Comparison of ENCODE assay signal across 8 cellular contexts in genomic region chr4:143183513-143184216, GRCh38. TPM values are rescaled to one million over a fixed set of nuclear protein-coding genes. Genes with fewer than 3 reads are reported as not detected.
DNase-seq lines count a peak whose midpoint lies in the region; ATAC-seq, FAIRE-seq and TF ChIP-seq lines count a peak whose summit lies in the region.

No MANE protein-coding gene starts in this region.

- H3K36me3 Mint-ChIP-seq in activated CD8-positive, alpha-beta memory T cell treated with anti-CD3 and anti-CD28 coated beads, Interleukin-2, amount 10 ng/mL, durations not matched to agents 7 days and 5 days, result peaks cover 36% of the 10 kb centered on the region

- TF ChIP-seq POLR2A in stomach (IDR thresholded peaks at IDR 0.05), result no peak

- no peaks in the 10 kb centered on the region for H3K36me3 ChIP-seq in iPS-15b (ENCODE audit: control insufficient read depth, insufficient read depth, low read length)
- no peaks in the 10 kb centered on the region for H3K36me3 ChIP-seq in stomach

- WGBS in stomach, 5 donors, result 28 to 44% (median 36%) methylated on average over 9 of the region's 9 CpGs

- no peak for TF ChIP-seq EP300 in stomach (IDR thresholded peaks at IDR 0.05)

- H3K4me3 Mint-ChIP-seq in activated CD8-positive, alpha-beta memory T cell treated with anti-CD3 and anti-CD28 coated beads, Interleukin-2, amount 10 ng/mL, durations not matched to agents 7 days and 5 days, result peak overlapping the region; percentile 86

- H3K9me3 ChIP-seq in iPS-15b (ENCODE audit: control insufficient read depth, insufficient read depth, low read length), result no peaks in the 10 kb centered on the region
- no peaks in the 10 kb centered on the region for H3K9me3 ChIP-seq in stomach

- no peak for TF ChIP-seq CTCF in WI38 (IDR thresholded peaks at IDR 0.05; ENCODE audit: low read depth, low read length)
- TF ChIP-seq CTCF in stomach (IDR thresholded peaks at IDR 0.05), result no peak

- H3K27me3 ChIP-seq in iPS-15b (ENCODE audit: control insufficient read depth, insufficient read depth, low read length) (no peaks in the 10 kb centered on the region), stomach (no peaks in the 10 kb centered on the region)

- peak overlapping the region; percentile 80 for H3K9ac ChIP-seq in iPS-15b (ENCODE audit: low read depth, low read length)

- H3K4me3 ChIP-seq in WI38 (ENCODE audit: low read depth, low read length) (peak overlapping the region; percentile 91), iPS-15b (ENCODE audit: low read depth, low read length) (peak overlapping the region; percentile 79), stomach (peak overlapping the region; percentile 89 to 95 (median 93))

- peak overlapping the region in 4 of 5 donors; percentile 95 to 98 (median 96) for H3K27ac ChIP-seq in stomach

- H3K27ac Mint-ChIP-seq in activated CD8-positive, alpha-beta memory T cell treated with anti-CD3 and anti-CD28 coated beads, Interleukin-2, amount 10 ng/mL, durations not matched to agents 7 days and 5 days, result peak overlapping the region; percentile 91

- peaks cover 22% of the 10 kb centered on the region for H3K4me1 Mint-ChIP-seq in activated CD8-positive, alpha-beta memory T cell treated with anti-CD3 and anti-CD28 coated beads, Interleukin-2, amount 10 ng/mL, durations not matched to agents 7 days and 5 days

- CTCF ChIA-PET in activated CD8-positive, alpha-beta memory T cell treated with anti-CD3 and anti-CD28 coated beads, Interleukin-2, amount 10 ng/mL, durations not matched to agents 7 days and 5 days (lab: Charles Lee), result no interaction called here

- intact Hi-C loops in stomach (cut with DNase I; ENCODE audit: low total_unique reads), result no loop called here

- H3K4me1 ChIP-seq in iPS-15b (ENCODE audit: control insufficient read depth, insufficient read depth, low read length), result no peaks in the 10 kb centered on the region
- H3K4me1 ChIP-seq in stomach, result peaks cover 8 to 47% (median 25%) of the 10 kb centered on the region in 4 donors

- no peak for ATAC-seq in activated CD8-positive, alpha-beta memory T cell treated with anti-CD3 and anti-CD28 coated beads, Interleukin-2, amount 10 ng/mL, durations not matched to agents 7 days and 5 days
- ATAC-seq in GM18861 (IDR thresholded peaks at IDR 0.05; ENCODE audit: unreplicated experiment), result no peak

- DNase-seq in activated CD8-positive, alpha-beta memory T cell treated with anti-CD3 and anti-CD28 coated beads, Interleukin-2, amount 10 ng/mL, durations not matched to agents 7 days and 5 days, result no peak
- no peak for DNase-seq in activated CD8-positive, alpha-beta memory T cell treated with anti-CD3 and anti-CD28 coated beads, Interleukin-2, amount 50 U/mL, for 48 hours
- DNase-seq in stomach, result no peak
- DNase-seq in HTR-8/SVneo (ENCODE audit: insufficient read length, low spot score), result no peak
- DNase-seq in epidermal melanocyte (ENCODE audit: insufficient read length, low spot score), result no peak

- FAIRE-seq in HTR-8/SVneo (lab: Jason Lieb, UNC), result no peak

- H3K9me3 Mint-ChIP-seq in activated CD8-positive, alpha-beta memory T cell treated with anti-CD3 and anti-CD28 coated beads, Interleukin-2, amount 10 ng/mL, durations not matched to agents 7 days and 5 days (ENCODE audit: low read depth), result peaks cover 4% of the 10 kb centered on the region

- H3K27me3 Mint-ChIP-seq in activated CD8-positive, alpha-beta memory T cell treated with anti-CD3 and anti-CD28 coated beads, Interleukin-2, amount 10 ng/mL, durations not matched to agents 7 days and 5 days, result no peaks in the 10 kb centered on the region

RNA-seq across cellular contexts. Expression of gene USP38, which starts 1.1 kb away (rescaled TPM):
- 10 to 100 TPM; 26.6 to 30.9 TPM for total RNA-seq in activated CD8-positive, alpha-beta memory T cell treated with anti-CD3 and anti-CD28 coated beads, Interleukin-2, amount 10 ng/mL, durations not matched to agents 7 days and 5 days
- 10 to 100 TPM in 4 of 5 donors, 1 to 10 TPM in 1; 1.7 to 32.1 (median 24.8) TPM for total RNA-seq in stomach
- polyA plus RNA-seq in stomach, result 1 to 10 TPM; 3.1 to 6.9 (median 5.1) TPM
